In genomic region chr3:195914648-195915473, GRCh38 we compare ENCODE assay signal across 8 cellular contexts. TPM values are rescaled to one million over a fixed set of nuclear protein-coding genes. Genes with fewer than 3 reads are reported as not detected.
DNase-seq lines count a peak whose midpoint lies in the region; ATAC-seq and TF ChIP-seq lines count a peak whose summit lies in the region.

No MANE protein-coding gene starts in this region.

- H3K27ac Mint-ChIP-seq in activated naive CD8-positive, alpha-beta T cell treated with anti-CD3 and anti-CD28 coated beads for 36 hours: peak overlapping the region; percentile 69

- no peaks in the 10 kb centered on the region for H3F3A ChIP-seq in PC-3 (ENCODE audit: low read length, unreplicated experiment)

- no peaks in the 10 kb centered on the region for H3K9me3 ChIP-seq in PC-3 (ENCODE audit: low read length)

- no peaks in the 10 kb centered on the region for H4K20me1 ChIP-seq in PC-3 (ENCODE audit: low read length)

- H3K79me2 ChIP-seq in PC-3 (ENCODE audit: low read length): no peaks in the 10 kb centered on the region

- H3K4me2 ChIP-seq in PC-3 (ENCODE audit: low read length): peak overlapping the region; percentile 79

- peaks cover 9% of the 10 kb centered on the region for H3K4me1 Mint-ChIP-seq in activated naive CD8-positive, alpha-beta T cell treated with anti-CD3 and anti-CD28 coated beads for 36 hours

- no peaks in the 10 kb centered on the region for H3K36me3 Mint-ChIP-seq in activated naive CD8-positive, alpha-beta T cell treated with anti-CD3 and anti-CD28 coated beads for 36 hours

- H3K36me3 ChIP-seq in PC-3 (ENCODE audit: low read depth, low read length): no peaks in the 10 kb centered on the region

- H3K4me3 ChIP-seq in PC-3 (ENCODE audit: low read length): peak overlapping the region; percentile 54

- H2AFZ ChIP-seq in PC-3 (ENCODE audit: low read length): peak overlapping the region; percentile 71

- POLR2A ChIA-PET in PC-3 (lab: Charles Lee; ENCODE audit: unreplicated experiment): interaction anchor here (0.5 to 0.6 kb wide), 3 partner anchors 14 to 1558 kb away, joined by 3 to 4 read pairs (median 4); no protein-coding TSS in a partner anchor

- H3K9ac ChIP-seq in PC-3 (ENCODE audit: low read length): peak overlapping the region; percentile 57

- peak overlapping the region; percentile 88 for H3K27ac ChIP-seq in PC-3 (ENCODE audit: low read length)

- intact Hi-C loops in PC-3 (cut with micrococcal nuclease): loop anchor here (1.0 to 2.0 kb wide), 5 partner anchors 20 to 356 kb away; no protein-coding TSS in a partner anchor
- intact Hi-C loops in left ventricle myocardium superior (cut with micrococcal nuclease): no loop called here
- intact Hi-C loops in sciatic nerve (cut with DNase I): loop anchor here (5.0 kb wide), 1 partner anchor 53 kb away; no protein-coding TSS in a partner anchor

- H3K9me2 ChIP-seq in PC-3 (replicated peaks; ENCODE audit: low read length): no peaks in the 10 kb centered on the region

- peak; percentile 92 for ATAC-seq in HG02623 (IDR thresholded peaks at IDR 0.05; ENCODE audit: unreplicated experiment)
- ATAC-seq in PC-3: peak; percentile 92
- peak; percentile 92 for ATAC-seq in left ventricle myocardium superior
- ATAC-seq in sciatic nerve: peak; percentile 92

- peaks cover 36% of the 10 kb centered on the region for H3K4me1 ChIP-seq in PC-3 (ENCODE audit: insufficient read depth, low read length)

- CTCF ChIA-PET in PC-3 (lab: Charles Lee): interaction anchor here (0.6 to 1.8 kb wide), 10 partner anchors 9 to 265 kb away, joined by 3 to 15 read pairs (median 4); no protein-coding TSS in a partner anchor

- H3K4me3 Mint-ChIP-seq in activated naive CD8-positive, alpha-beta T cell treated with anti-CD3 and anti-CD28 coated beads for 36 hours: no peak overlapping the region

- BruUV-seq in PC-3 (replicated peaks; lab: Mats Ljungman, UMichigan): no TSS peak

- no peaks in the 10 kb centered on the region for H3K9me3 Mint-ChIP-seq in activated naive CD8-positive, alpha-beta T cell treated with anti-CD3 and anti-CD28 coated beads for 36 hours

- H3K27me3 ChIP-seq in PC-3 (ENCODE audit: low read length): no peaks in the 10 kb centered on the region

- TF ChIP-seq CTCF in GM12872 (IDR thresholded peaks at IDR 0.05; ENCODE audit: insufficient read depth, low read depth, low read length) (peak; percentile 98), PC-3 (conservative IDR thresholded peaks at IDR 0.05; ENCODE audit: low read depth, low read length) (peak; percentile 97)

- H3K27me3 Mint-ChIP-seq in activated naive CD8-positive, alpha-beta T cell treated with anti-CD3 and anti-CD28 coated beads for 36 hours: no peaks in the 10 kb centered on the region

- DNase-seq in PC-3: peak; percentile 99
- peak; percentile 93 for DNase-seq in activated naive CD8-positive, alpha-beta T cell treated with anti-CD3 and anti-CD28 coated beads for 36 hours
- peak; percentile 95 for DNase-seq in left ventricle myocardium superior
- DNase-seq in sciatic nerve (ENCODE audit: low spot score): peak; percentile 95
- DNase-seq in NCI-H524 treated with DMSO at 0.1 percent for 48 hours (lab: John Stamatoyannopoulos, UW): no peak
- no peak for DNase-seq in NCI-H2029 treated with DMSO at 0.1 percent for 48 hours (lab: John Stamatoyannopoulos, UW)

RNA-seq across cellular contexts. Expression of gene TNK2, which starts 6.5 kb away (rescaled TPM):
- total RNA-seq in PC-3 (2014; rRNA removed) (43.7 and 49.3 TPM in 2 replicates), left ventricle myocardium superior (28.9 TPM), sciatic nerve (72.0 TPM)
- 10 to 100 TPM; 34.6 to 35.1 TPM for total RNA-seq in activated naive CD8-positive, alpha-beta T cell treated with anti-CD3 and anti-CD28 coated beads for 36 hours

Comparison
In these comparisons a context has a peak if more than half of its experiments do, and no peak if none do; other contexts are left out.
1. DNase-seq: peak in PC-3 (single experiment), activated naive CD8-positive, alpha-beta T cell treated with anti-CD3 and anti-CD28 coated beads for 36 hours (single experiment), left ventricle myocardium superior (single experiment) and sciatic nerve (single experiment); none in NCI-H524 treated with DMSO at 0.1 percent for 48 hours (single experiment) and NCI-H2029 treated with DMSO at 0.1 percent for 48 hours (single experiment).
2. Peak in every context shown above with its lines, with median percentiles within 50 percentile points of each other: ATAC-seq.